Comparison of ENCODE assay signal across 2 cellular contexts in genomic region chr4:10963958-10964705, GRCh38.
TF ChIP-seq lines count a peak whose summit lies in the region.

No MANE protein-coding gene starts in this region.

TF ChIP-seq in GM12891, 5 proteins besides CTCF, POLR2A, EP300 and RAD21:
- TF ChIP-seq POLR2AphosphoS5 (IDR thresholded peaks at IDR 0.05; ENCODE audit: low read depth, low read length) (no peak), SPI1 (IDR thresholded peaks at IDR 0.05; ENCODE audit: low read depth, low read length) (no peak), PAX5 (IDR thresholded peaks at IDR 0.05; ENCODE audit: insufficient read depth, low read length, severe bottlenecking) (no peak), TAF1 (IDR thresholded peaks at IDR 0.05; ENCODE audit: low read depth, low read length) (no peak), POU2F2 (IDR thresholded peaks at IDR 0.05; ENCODE audit: low read depth, low read length) (no peak)

TF ChIP-seq in H1, 55 proteins besides CTCF, POLR2A, EP300 and RAD21:
- TF ChIP-seq BRCA1 (IDR thresholded peaks at IDR 0.05; ENCODE audit: low read depth, low read length), result no peak
- TF ChIP-seq SIRT6 (IDR thresholded peaks at IDR 0.05; ENCODE audit: low read length), result no peak
- no peak for TF ChIP-seq HDAC2 (IDR thresholded peaks at IDR 0.05; ENCODE audit: borderline replicate concordance in 1 of 2, low read depth in 2 of 2, low read length in 2 of 2)
- no peak for TF ChIP-seq SAP30 (IDR thresholded peaks at IDR 0.05; ENCODE audit: insufficient read depth, insufficient replicate concordance, low read length)
- no peak for TF ChIP-seq POLR2AphosphoS5 (IDR thresholded peaks at IDR 0.05; ENCODE audit: low read depth, low read length)
- no peak for TF ChIP-seq ZNF274 (IDR thresholded peaks at IDR 0.05; ENCODE audit: borderline replicate concordance, extremely low read depth, low read length)
- TF ChIP-seq CBX8 (IDR thresholded peaks at IDR 0.05; ENCODE audit: borderline replicate concordance, low read depth, low read length), result no peak
- TF ChIP-seq KDM5A (IDR thresholded peaks at IDR 0.05; ENCODE audit: low read length), result no peak
- no peak for TF ChIP-seq SRF (IDR thresholded peaks at IDR 0.05; ENCODE audit: low read depth, low read length)
- TF ChIP-seq CBX5 (IDR thresholded peaks at IDR 0.05; ENCODE audit: low read depth, low read length), result no peak
